In genomic region chr4:55397024-55397520, GRCh38 we compare ENCODE assay signal across 1 cellular context.
TF ChIP-seq lines count a peak whose summit lies in the region.

No MANE protein-coding gene starts in this region.

TF ChIP-seq in H1, 55 proteins besides CTCF, POLR2A, EP300 and RAD21 (continued from another document):
- TF ChIP-seq CBX8 (IDR thresholded peaks at IDR 0.05; ENCODE audit: borderline replicate concordance, low read depth, low read length) (no peak), RXRA (IDR thresholded peaks at IDR 0.05; ENCODE audit: insufficient read depth, low read depth, low read length) (no peak), TAF7 (optimal IDR thresholded peaks at IDR 0.05; ENCODE audit: borderline replicate concordance, low read depth, low read length) (no peak), HDAC6 (IDR thresholded peaks at IDR 0.05; ENCODE audit: low read depth, low read length) (no peak), CHD7 (IDR thresholded peaks at IDR 0.05; ENCODE audit: insufficient replicate concordance, low read length) (no peak), HDAC2 (IDR thresholded peaks at IDR 0.05; ENCODE audit: borderline replicate concordance in 1 of 2, low read depth in 2 of 2, low read length in 2 of 2) (no peak), TBP (IDR thresholded peaks at IDR 0.05; ENCODE audit: low read depth, low read length) (no peak)
TF ChIP-seq in H1: peak in this region for 0.
